Comparison of ENCODE assay signal across 1 cellular context in genomic region chr12:52026267-52026666, GRCh38.
TF ChIP-seq lines count a peak whose summit lies in the region.

No MANE protein-coding gene starts in this region.

TF ChIP-seq in GM12878, 131 proteins besides CTCF, POLR2A, EP300 and RAD21:
- no peak for TF ChIP-seq ELK1 (IDR thresholded peaks at IDR 0.05; ENCODE audit: low read depth, low read length)
- TF ChIP-seq BCL3 (IDR thresholded peaks at IDR 0.05; ENCODE audit: borderline replicate concordance, insufficient read depth, low read depth, low read length, poor library complexity, severe bottlenecking): no peak
- no peak for TF ChIP-seq CHD4 (IDR thresholded peaks at IDR 0.05)
- no peak for TF ChIP-seq CREB1 (IDR thresholded peaks at IDR 0.05; ENCODE audit: low read depth)
- TF ChIP-seq HDGF (IDR thresholded peaks at IDR 0.05): no peak
- no peak for TF ChIP-seq NFXL1 (IDR thresholded peaks at IDR 0.05; ENCODE audit: borderline replicate concordance)
- TF ChIP-seq PAX5 (IDR thresholded peaks at IDR 0.05; ENCODE audit: borderline replicate concordance, low read depth, low read length): no peak
- TF ChIP-seq GATAD2B (conservative IDR thresholded peaks at IDR 0.05; ENCODE audit: low read depth): no peak
- no peak for TF ChIP-seq CHD2 (IDR thresholded peaks at IDR 0.05; ENCODE audit: borderline replicate concordance, low read depth, low read length)
- TF ChIP-seq ZBED1 (IDR thresholded peaks at IDR 0.05; ENCODE audit: borderline replicate concordance): no peak
- TF ChIP-seq ETV6 (conservative IDR thresholded peaks at IDR 0.05 in 1 of 2, IDR thresholded peaks at IDR 0.05 in 1 of 2; ENCODE audit: borderline replicate concordance in 1 of 2, low read depth in 1 of 2): no peak
- TF ChIP-seq CHD1 (IDR thresholded peaks at IDR 0.05; ENCODE audit: low read depth, low read length): no peak
- TF ChIP-seq MEF2A (IDR thresholded peaks at IDR 0.05; ENCODE audit: insufficient read depth, low read depth, low read length): no peak
- TF ChIP-seq USF2 (IDR thresholded peaks at IDR 0.05; ENCODE audit: borderline replicate concordance, low read depth, low read length): no peak
- TF ChIP-seq STAT1 (conservative IDR thresholded peaks at IDR 0.05): no peak
- no peak for TF ChIP-seq MTA3 (IDR thresholded peaks at IDR 0.05; ENCODE audit: borderline replicate concordance, low read length)
- TF ChIP-seq HCFC1 (IDR thresholded peaks at IDR 0.05; ENCODE audit: low read length): no peak
TF ChIP-seq in GM12878: peak in this region for 0.
